Comparison of ENCODE assay signal across 1 cellular context in genomic region chr1:113759341-113760101, GRCh38.
TF ChIP-seq lines count a peak whose summit lies in the region.

PHTF1 (minus strand) TSS chr1:113759486; CDS start chr1:113758703, 783 bp downstream.

TF ChIP-seq in K562, 482 proteins besides CTCF, POLR2A, EP300 and RAD21 (continued from another document and continues in another):
- TF ChIP-seq ZNF512 (tag; IDR thresholded peaks at IDR 0.05) (no peak), RBM17 (IDR thresholded peaks at IDR 0.05; ENCODE audit: borderline replicate concordance, low read depth, low read length) (no peak), RUNX1 (IDR thresholded peaks at IDR 0.05; ENCODE audit: low read depth) (no peak), JUND (IDR thresholded peaks at IDR 0.05; ENCODE audit: borderline replicate concordance, low read depth, low read length) (peak; percentile 82), JUND (tag; IDR thresholded peaks at IDR 0.05; ENCODE audit: borderline replicate concordance, low read depth, low read length) (peak; percentile 37; the same call in 1 of the 3 replicates), ZNF311 (CRISPR knock-in tag; IDR thresholded peaks at IDR 0.05) (no peak), HDAC6 (IDR thresholded peaks at IDR 0.05; ENCODE audit: low read depth, low read length) (no peak), SUPT5H (IDR thresholded peaks at IDR 0.05) (peak; percentile 95), ZFX (CRISPR knock-in tag; IDR thresholded peaks at IDR 0.05) (peak; percentile 99), ZNF740 (CRISPR knock-in tag; IDR thresholded peaks at IDR 0.05) (peak; percentile 45; the same call in 1 of the 2 replicates), ZNF740 (tag; IDR thresholded peaks at IDR 0.05) (no peak), MTA1 (IDR thresholded peaks at IDR 0.05; ENCODE audit: borderline replicate concordance) (peak; percentile 56; the same call in 1 of the 2 replicates), ZNF212 (CRISPR knock-in tag; IDR thresholded peaks at IDR 0.05) (no peak), ZNF395 (CRISPR knock-in tag; IDR thresholded peaks at IDR 0.05) (peak; percentile 11), RHOXF2B (CRISPR knock-in tag; conservative IDR thresholded peaks at IDR 0.05) (peak; percentile 91), SNRNP70 (optimal IDR thresholded peaks at IDR 0.05; ENCODE audit: low read depth, low read length) (no peak), TAF1 (IDR thresholded peaks at IDR 0.05; ENCODE audit: control insufficient read depth, extremely low read depth, insufficient read depth, low read length, severe bottlenecking) (peak; percentile 96), ZSCAN29 (IDR thresholded peaks at IDR 0.05) (no peak), ZNF699 (CRISPR knock-in tag; IDR thresholded peaks at IDR 0.05; ENCODE audit: insufficient replicate concordance) (no peak), CTBP1 (IDR thresholded peaks at IDR 0.05; ENCODE audit: borderline replicate concordance) (peak; percentile 64), ZBTB26 (CRISPR knock-in tag; IDR thresholded peaks at IDR 0.05) (no peak), EP400 (IDR thresholded peaks at IDR 0.05) (peak; percentile 91), ZNF589 (CRISPR knock-in tag; IDR thresholded peaks at IDR 0.05; ENCODE audit: low read depth) (no peak), ZNF644 (tag; IDR thresholded peaks at IDR 0.05; ENCODE audit: low read depth) (no peak), ZNF780A (CRISPR knock-in tag; IDR thresholded peaks at IDR 0.05) (no peak), ATF7 (IDR thresholded peaks at IDR 0.05) (peak; percentile 63; the same call in 1 of the 2 replicates), MYC (IDR thresholded peaks at IDR 0.05; ENCODE audit: low read depth, low read length) (peak; percentile 72), MYC (CRISPR knock-in tag; IDR thresholded peaks at IDR 0.05; ENCODE audit: borderline replicate concordance, low read depth) (peak; percentile 77; the same call in 1 of the 2 replicates), CXXC5 (CRISPR knock-in tag; IDR thresholded peaks at IDR 0.05) (peak; percentile 81), POLR2AphosphoS5 (IDR thresholded peaks at IDR 0.05; ENCODE audit: control insufficient read depth, insufficient read depth, low read depth, low read length) (peak; percentile 92), FOXJ3 (CRISPR knock-in tag; IDR thresholded peaks at IDR 0.05) (no peak), ZBTB8A (IDR thresholded peaks at IDR 0.05; ENCODE audit: partially characterized antibody) (no peak), U2AF1 (optimal IDR thresholded peaks at IDR 0.05; ENCODE audit: low read depth, low read length) (no peak), SRSF9 (IDR thresholded peaks at IDR 0.05; ENCODE audit: borderline replicate concordance, low read depth, low read length) (no peak), KAT8 (IDR thresholded peaks at IDR 0.05; ENCODE audit: low read depth) (no peak), ZNF316 (IDR thresholded peaks at IDR 0.05) (peak; percentile 88), PHB (CRISPR knock-in tag; IDR thresholded peaks at IDR 0.05) (0 out of 2 replicates have a peak, but pooled peaks have one; percentile 42), HNRNPUL1 (IDR thresholded peaks at IDR 0.05; ENCODE audit: low read length) (no peak), PCBP2 (IDR thresholded peaks at IDR 0.05; ENCODE audit: low read depth, low read length, poor library complexity, severe bottlenecking) (no peak), ZNF146 (CRISPR knock-in tag; IDR thresholded peaks at IDR 0.05; ENCODE audit: unreplicated experiment) (no peak), SAP30 (IDR thresholded peaks at IDR 0.05; ENCODE audit: borderline replicate concordance, insufficient read depth, low read depth, low read length, poor library complexity, severe bottlenecking) (no peak), NRF1 (conservative IDR thresholded peaks at IDR 0.05 in 1 of 2, IDR thresholded peaks at IDR 0.05 in 1 of 2) (peak; percentile 51 to 62; a peak in 3 of 4 replicates), ZNF668 (CRISPR knock-in tag; IDR thresholded peaks at IDR 0.05) (no peak), BRD9 (IDR thresholded peaks at IDR 0.05; ENCODE audit: low read depth, partially characterized antibody) (peak; percentile 84), HMG20A (CRISPR knock-in tag; conservative IDR thresholded peaks at IDR 0.05) (no peak), TRIM28 (IDR thresholded peaks at IDR 0.05) (no peak; the same call in 1 of the 2 replicates)
- TF ChIP-seq, protein P1, sequence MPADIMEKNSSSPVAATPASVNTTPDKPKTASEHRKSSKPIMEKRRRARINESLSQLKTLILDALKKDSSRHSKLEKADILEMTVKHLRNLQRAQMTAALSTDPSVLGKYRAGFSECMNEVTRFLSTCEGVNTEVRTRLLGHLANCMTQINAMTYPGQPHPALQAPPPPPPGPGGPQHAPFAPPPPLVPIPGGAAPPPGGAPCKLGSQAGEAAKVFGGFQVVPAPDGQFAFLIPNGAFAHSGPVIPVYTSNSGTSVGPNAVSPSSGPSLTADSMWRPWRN (IDR thresholded peaks at IDR 0.05; ENCODE audit: low read depth) = no peak
- TF ChIP-seq, protein P2, sequence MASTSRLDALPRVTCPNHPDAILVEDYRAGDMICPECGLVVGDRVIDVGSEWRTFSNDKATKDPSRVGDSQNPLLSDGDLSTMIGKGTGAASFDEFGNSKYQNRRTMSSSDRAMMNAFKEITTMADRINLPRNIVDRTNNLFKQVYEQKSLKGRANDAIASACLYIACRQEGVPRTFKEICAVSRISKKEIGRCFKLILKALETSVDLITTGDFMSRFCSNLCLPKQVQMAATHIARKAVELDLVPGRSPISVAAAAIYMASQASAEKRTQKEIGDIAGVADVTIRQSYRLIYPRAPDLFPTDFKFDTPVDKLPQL (IDR thresholded peaks at IDR 0.05; ENCODE audit: extremely low read depth, insufficient read length) = peak; percentile 28
- TF ChIP-seq, protein P3, sequence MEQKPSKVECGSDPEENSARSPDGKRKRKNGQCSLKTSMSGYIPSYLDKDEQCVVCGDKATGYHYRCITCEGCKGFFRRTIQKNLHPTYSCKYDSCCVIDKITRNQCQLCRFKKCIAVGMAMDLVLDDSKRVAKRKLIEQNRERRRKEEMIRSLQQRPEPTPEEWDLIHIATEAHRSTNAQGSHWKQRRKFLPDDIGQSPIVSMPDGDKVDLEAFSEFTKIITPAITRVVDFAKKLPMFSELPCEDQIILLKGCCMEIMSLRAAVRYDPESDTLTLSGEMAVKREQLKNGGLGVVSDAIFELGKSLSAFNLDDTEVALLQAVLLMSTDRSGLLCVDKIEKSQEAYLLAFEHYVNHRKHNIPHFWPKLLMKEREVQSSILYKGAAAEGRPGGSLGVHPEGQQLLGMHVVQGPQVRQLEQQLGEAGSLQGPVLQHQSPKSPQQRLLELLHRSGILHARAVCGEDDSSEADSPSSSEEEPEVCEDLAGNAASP (IDR thresholded peaks at IDR 0.05) = no peak
- TF ChIP-seq, protein P4, sequence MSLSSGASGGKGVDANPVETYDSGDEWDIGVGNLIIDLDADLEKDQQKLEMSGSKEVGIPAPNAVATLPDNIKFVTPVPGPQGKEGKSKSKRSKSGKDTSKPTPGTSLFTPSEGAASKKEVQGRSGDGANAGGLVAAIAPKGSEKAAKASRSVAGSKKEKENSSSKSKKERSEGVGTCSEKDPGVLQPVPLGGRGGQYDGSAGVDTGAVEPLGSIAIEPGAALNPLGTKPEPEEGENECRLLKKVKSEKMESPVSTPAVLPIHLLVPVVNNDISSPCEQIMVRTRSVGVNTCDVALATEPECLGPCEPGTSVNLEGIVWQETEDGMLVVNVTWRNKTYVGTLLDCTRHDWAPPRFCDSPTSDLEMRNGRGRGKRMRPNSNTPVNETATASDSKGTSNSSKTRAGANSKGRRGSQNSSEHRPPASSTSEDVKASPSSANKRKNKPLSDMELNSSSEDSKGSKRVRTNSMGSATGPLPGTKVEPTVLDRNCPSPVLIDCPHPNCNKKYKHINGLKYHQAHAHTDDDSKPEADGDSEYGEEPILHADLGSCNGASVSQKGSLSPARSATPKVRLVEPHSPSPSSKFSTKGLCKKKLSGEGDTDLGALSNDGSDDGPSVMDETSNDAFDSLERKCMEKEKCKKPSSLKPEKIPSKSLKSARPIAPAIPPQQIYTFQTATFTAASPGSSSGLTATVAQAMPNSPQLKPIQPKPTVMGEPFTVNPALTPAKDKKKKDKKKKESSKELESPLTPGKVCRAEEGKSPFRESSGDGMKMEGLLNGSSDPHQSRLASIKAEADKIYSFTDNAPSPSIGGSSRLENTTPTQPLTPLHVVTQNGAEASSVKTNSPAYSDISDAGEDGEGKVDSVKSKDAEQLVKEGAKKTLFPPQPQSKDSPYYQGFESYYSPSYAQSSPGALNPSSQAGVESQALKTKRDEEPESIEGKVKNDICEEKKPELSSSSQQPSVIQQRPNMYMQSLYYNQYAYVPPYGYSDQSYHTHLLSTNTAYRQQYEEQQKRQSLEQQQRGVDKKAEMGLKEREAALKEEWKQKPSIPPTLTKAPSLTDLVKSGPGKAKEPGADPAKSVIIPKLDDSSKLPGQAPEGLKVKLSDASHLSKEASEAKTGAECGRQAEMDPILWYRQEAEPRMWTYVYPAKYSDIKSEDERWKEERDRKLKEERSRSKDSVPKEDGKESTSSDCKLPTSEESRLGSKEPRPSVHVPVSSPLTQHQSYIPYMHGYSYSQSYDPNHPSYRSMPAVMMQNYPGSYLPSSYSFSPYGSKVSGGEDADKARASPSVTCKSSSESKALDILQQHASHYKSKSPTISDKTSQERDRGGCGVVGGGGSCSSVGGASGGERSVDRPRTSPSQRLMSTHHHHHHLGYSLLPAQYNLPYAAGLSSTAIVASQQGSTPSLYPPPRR (CRISPR knock-in tag; IDR thresholded peaks at IDR 0.05; ENCODE audit: borderline replicate concordance) = no peak
- TF ChIP-seq, protein P5, sequence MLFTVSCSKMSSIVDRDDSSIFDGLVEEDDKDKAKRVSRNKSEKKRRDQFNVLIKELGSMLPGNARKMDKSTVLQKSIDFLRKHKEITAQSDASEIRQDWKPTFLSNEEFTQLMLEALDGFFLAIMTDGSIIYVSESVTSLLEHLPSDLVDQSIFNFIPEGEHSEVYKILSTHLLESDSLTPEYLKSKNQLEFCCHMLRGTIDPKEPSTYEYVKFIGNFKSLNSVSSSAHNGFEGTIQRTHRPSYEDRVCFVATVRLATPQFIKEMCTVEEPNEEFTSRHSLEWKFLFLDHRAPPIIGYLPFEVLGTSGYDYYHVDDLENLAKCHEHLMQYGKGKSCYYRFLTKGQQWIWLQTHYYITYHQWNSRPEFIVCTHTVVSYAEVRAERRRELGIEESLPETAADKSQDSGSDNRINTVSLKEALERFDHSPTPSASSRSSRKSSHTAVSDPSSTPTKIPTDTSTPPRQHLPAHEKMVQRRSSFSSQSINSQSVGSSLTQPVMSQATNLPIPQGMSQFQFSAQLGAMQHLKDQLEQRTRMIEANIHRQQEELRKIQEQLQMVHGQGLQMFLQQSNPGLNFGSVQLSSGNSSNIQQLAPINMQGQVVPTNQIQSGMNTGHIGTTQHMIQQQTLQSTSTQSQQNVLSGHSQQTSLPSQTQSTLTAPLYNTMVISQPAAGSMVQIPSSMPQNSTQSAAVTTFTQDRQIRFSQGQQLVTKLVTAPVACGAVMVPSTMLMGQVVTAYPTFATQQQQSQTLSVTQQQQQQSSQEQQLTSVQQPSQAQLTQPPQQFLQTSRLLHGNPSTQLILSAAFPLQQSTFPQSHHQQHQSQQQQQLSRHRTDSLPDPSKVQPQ (CRISPR knock-in tag; IDR thresholded peaks at IDR 0.05; ENCODE audit: borderline replicate concordance) = no peak
- TF ChIP-seq, protein P6, sequence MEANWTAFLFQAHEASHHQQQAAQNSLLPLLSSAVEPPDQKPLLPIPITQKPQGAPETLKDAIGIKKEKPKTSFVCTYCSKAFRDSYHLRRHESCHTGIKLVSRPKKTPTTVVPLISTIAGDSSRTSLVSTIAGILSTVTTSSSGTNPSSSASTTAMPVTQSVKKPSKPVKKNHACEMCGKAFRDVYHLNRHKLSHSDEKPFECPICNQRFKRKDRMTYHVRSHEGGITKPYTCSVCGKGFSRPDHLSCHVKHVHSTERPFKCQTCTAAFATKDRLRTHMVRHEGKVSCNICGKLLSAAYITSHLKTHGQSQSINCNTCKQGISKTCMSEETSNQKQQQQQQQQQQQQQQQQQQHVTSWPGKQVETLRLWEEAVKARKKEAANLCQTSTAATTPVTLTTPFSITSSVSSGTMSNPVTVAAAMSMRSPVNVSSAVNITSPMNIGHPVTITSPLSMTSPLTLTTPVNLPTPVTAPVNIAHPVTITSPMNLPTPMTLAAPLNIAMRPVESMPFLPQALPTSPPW (CRISPR knock-in tag; IDR thresholded peaks at IDR 0.05) = 0 out of 2 replicates have a peak, but pooled peaks have one; percentile 32
